In the genomic region with DNA sequence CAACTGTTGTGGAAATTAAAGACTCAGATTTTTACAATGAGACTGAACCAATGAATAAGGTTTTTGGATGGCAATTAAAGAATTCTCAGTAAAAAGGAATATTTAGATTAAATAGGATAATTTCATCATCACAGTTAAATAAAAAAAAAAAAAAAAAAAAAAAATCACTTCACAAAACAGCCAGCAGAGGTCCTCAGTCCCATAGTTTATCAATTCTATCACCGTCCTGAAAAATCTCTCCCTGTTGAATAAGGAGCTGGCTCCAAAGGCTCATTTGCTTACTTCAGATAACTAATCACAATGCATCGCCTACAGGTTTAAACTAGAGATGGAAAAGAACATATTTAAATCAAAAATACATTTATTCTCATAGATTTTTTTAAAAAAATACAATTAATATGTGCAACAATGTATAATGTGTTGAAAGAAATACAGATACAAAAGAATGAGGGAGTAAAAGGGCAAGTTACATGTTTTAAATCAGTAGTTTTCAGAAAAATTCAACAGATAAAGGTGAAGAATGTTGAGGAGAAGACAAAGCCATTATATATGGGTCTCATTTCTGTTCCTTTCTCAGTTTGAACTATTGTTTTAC, we compare ENCODE assay signal across 8 cellular contexts.
DNase-seq lines count a peak whose midpoint lies in the region; ATAC-seq, FAIRE-seq and TF ChIP-seq lines count a peak whose summit lies in the region.

No MANE protein-coding gene starts in this region.

- intact Hi-C loops in GM12878 (cut with micrococcal nuclease; ENCODE audit: unreplicated experiment) = no loop called here
- intact Hi-C loops in posterior cingulate gyrus (cut with DNase I) = no loop called here

- H3K27me3 ChIP-seq in GM12878 (replicated peaks in 1 of 2; ENCODE audit: control insufficient read depth in 2 of 2, insufficient read depth in 2 of 2, low read length in 1 of 2) = no peaks in the 10 kb centered on the region

- TF ChIP-seq CTCF in GM12878 (IDR thresholded peaks at IDR 0.05 in 2 of 3, conservative IDR thresholded peaks at IDR 0.05 in 1 of 3; ENCODE audit: control insufficient read depth in 2 of 3, extremely low read depth in 1 of 3, insufficient read depth in 1 of 3, low read depth in 3 of 3, low read length in 3 of 3) = peak; percentile 39 to 54 (median 49); a peak in 5 of 6 replicates

- no peaks in the 10 kb centered on the region for H3K36me3 ChIP-seq in GM12878 (ENCODE audit: control insufficient read depth in 2 of 2, insufficient read depth in 2 of 2, low read length in 1 of 2)

- no peaks in the 10 kb centered on the region for H3K4me1 ChIP-seq in GM12878 (ENCODE audit: control insufficient read depth, insufficient read depth, low read length)

- TF ChIP-seq RAD21 in GM12878 (IDR thresholded peaks at IDR 0.05; ENCODE audit: insufficient read depth, low read depth, low read length) = peak; percentile 70

- no peaks in the 10 kb centered on the region for H4K20me1 ChIP-seq in GM12878 (ENCODE audit: control insufficient read depth, insufficient read depth)

- no peak overlapping the region for H3K9ac ChIP-seq in GM12878 (ENCODE audit: control insufficient read depth, insufficient read depth, low read length)

- H3K4me3 ChIP-seq in GM12878 = no peak overlapping the region

- no peak overlapping the region for H2AFZ ChIP-seq in GM12878 (ENCODE audit: control insufficient read depth, low read depth, low read length)

- in situ Hi-C loops in GM12878 (cut with MboI) = no loop called here

- SMC1A ChIA-PET in GM12878 (lab: Charles Lee; ENCODE audit: uncharacterized antibody, unreplicated experiment) = interaction anchor here (0.7 to 1.8 kb wide), 4 partner anchors 8 to 207 kb away, joined by 3 to 7 read pairs (median 4); no protein-coding TSS in a partner anchor

- TF ChIP-seq POLR2A in GM12878 (IDR thresholded peaks at IDR 0.05; ENCODE audit: low read depth, low read length) = no peak

- BruUV-seq in GM12878 (replicated peaks; lab: Mats Ljungman, UMichigan) = no TSS peak

- ATAC-seq in GM21447 (IDR thresholded peaks at IDR 0.05; ENCODE audit: unreplicated experiment) = peak; percentile 54
- peak; percentile 48 for ATAC-seq in GM12878
- no peak for ATAC-seq in GM18861 (IDR thresholded peaks at IDR 0.05; ENCODE audit: unreplicated experiment)

- RAD21 ChIA-PET in GM12878 (lab: Charles Lee; ENCODE audit: unreplicated experiment) = interaction anchor here (0.6 to 1.2 kb wide), 4 partner anchors 163 to 1206 kb away, joined by 3 to 4 read pairs (median 4); no protein-coding TSS in a partner anchor

- no peaks in the 10 kb centered on the region for H3K79me2 ChIP-seq in GM12878 (ENCODE audit: control insufficient read depth, insufficient read depth, low read length)

- WGBS in GM12878 (ENCODE audit: insufficient coverage, insufficient replicate concordance, low lambda C conversion rate, missing lambda C conversion rate) = 2% methylated on average over 2 of the region's 2 CpGs

- FAIRE-seq in GM12878 (lab: Jason Lieb, UNC) = no peak

- DNase-seq in Ammon's horn (ENCODE audit: low spot score) (peak; percentile 35), NCI-H2196 treated with DMSO at 0.1 percent for 48 hours (lab: John Stamatoyannopoulos, UW; ENCODE audit: unreplicated experiment) (peak; percentile 49), GM12878 (ENCODE audit: low read depth, low spot score) (no peak), kidney glomerular epithelial cell (lab: John Stamatoyannopoulos, UW) (peak; percentile 10), posterior cingulate gyrus (no peak), UCSD-AML1 (lab: John Stamatoyannopoulos, UW; ENCODE audit: unreplicated experiment) (no peak)

- CTCF ChIA-PET in GM12878 (lab: Yijun Ruan, JAX) = interaction anchor here (0.6 to 4.4 kb wide), 16 partner anchors 9 to 1838 kb away, joined by 3 to 38 read pairs (median 3); no protein-coding TSS in a partner anchor

- H3K4me2 ChIP-seq in GM12878 (ENCODE audit: control insufficient read depth, insufficient read depth) = no peak overlapping the region

- no peak for TF ChIP-seq EP300 in GM12878 (IDR thresholded peaks at IDR 0.05; ENCODE audit: borderline replicate concordance in 1 of 2, control insufficient read depth in 1 of 2, low read depth in 2 of 2, low read length in 2 of 2)

- POLR2A ChIA-PET in GM12878 (lab: Charles Lee) = interaction anchor here (0.7 kb wide), 1 partner anchor 9 kb away, joined by 3 read pairs; no protein-coding TSS in a partner anchor

- H3K27ac ChIP-seq in GM12878 (ENCODE audit: control insufficient read depth, insufficient read depth) = no peak overlapping the region

- no peaks in the 10 kb centered on the region for H3K9me3 ChIP-seq in GM12878 (replicated peaks; ENCODE audit: control insufficient read depth, insufficient read depth, low read length)

TF ChIP-seq in GM12878, 131 proteins besides CTCF, POLR2A, EP300 and RAD21:
- TF ChIP-seq ZNF217 (IDR thresholded peaks at IDR 0.05) = no peak
- no peak for TF ChIP-seq ZNF274 (IDR thresholded peaks at IDR 0.05; ENCODE audit: insufficient read depth, insufficient read length)
- TF ChIP-seq YBX1 (IDR thresholded peaks at IDR 0.05) = no peak
- TF ChIP-seq RELA (IDR thresholded peaks at IDR 0.05; ENCODE audit: borderline replicate concordance, partially characterized antibody) = no peak
- peak; percentile 58; the same call in 1 of the 2 replicates for TF ChIP-seq SMC3 (IDR thresholded peaks at IDR 0.05; ENCODE audit: borderline replicate concordance, low read length)
- TF ChIP-seq ZNF384 (IDR thresholded peaks at IDR 0.05; ENCODE audit: borderline replicate concordance, low read depth, low read length) = peak; percentile 93

Comparison
In these comparisons a context has a peak if more than half of its experiments do, and no peak if none do; other contexts are left out.
1. DNase-seq: peak in Ammon's horn (single experiment), NCI-H2196 treated with DMSO at 0.1 percent for 48 hours (single experiment) and kidney glomerular epithelial cell (single experiment); none in GM12878 (single experiment), posterior cingulate gyrus (0 of 10) and UCSD-AML1 (single experiment).